In the genomic region with DNA sequence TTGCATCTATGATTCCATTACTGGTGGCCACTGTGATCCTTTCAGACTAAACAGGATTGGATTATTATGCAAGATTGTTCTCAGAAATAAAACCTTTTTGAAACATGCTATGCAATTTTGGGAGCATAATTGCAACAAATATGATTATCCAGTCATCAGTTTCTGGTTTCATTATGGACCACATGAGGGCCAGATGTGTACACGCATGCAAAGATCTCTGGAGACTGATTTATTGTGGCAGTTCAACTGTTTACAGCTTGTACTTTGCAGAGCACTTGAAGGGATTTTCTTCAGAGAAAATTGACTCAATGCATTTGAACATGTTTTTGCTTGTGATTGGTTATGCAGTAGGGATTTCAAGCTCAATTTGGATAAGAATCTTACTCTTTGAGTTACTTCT, we compare ENCODE assay signal across 31 cellular contexts. TPM values are rescaled to one million over a fixed set of nuclear protein-coding genes. Genes with fewer than 3 reads are reported as not detected.
"Had no signal": no experiment of that assay in that cellular context is flagged by ENCODE, and none has a peak within 500 bp of the region (broad histone marks: within the 10 kb centered on the region; RNA-seq: fewer than 3 reads in every experiment).

No MANE protein-coding gene starts in this region.

- H3K36me3 ChIP-seq: brain microvascular endothelial cell, cardiac muscle cell had no signal

- H3K27me3 ChIP-seq: brain microvascular endothelial cell, cardiac muscle cell had no signal

- H3K27ac Mint-ChIP-seq: activated B cell treated with CpG ODN at 0.5 μM for 24 hours; activated CD4-positive, alpha-beta T cell treated with anti-CD3 and anti-CD28 coated beads, Interleukin-2, amount 10 ng/mL, durations not matched to agents 24 days and 14 days; activated CD8-positive, alpha-beta memory T cell treated with anti-CD3 and anti-CD28 coated beads, Interleukin-2, amount 10 ng/mL, durations not matched to agents 7 days and 5 days; activated naive CD4-positive, alpha-beta T cell treated with anti-CD3 and anti-CD28 coated beads for 36 hours; activated naive CD8-positive, alpha-beta T cell; activated T-cell treated with anti-CD3 and anti-CD28 coated beads, Interleukin-2, amount 50 U/mL, for 24 hours; activated T-helper 17 cell treated with anti-CD3 and anti-CD28 coated beads, Interleukin-2, amount 50 U/mL, for 72 hours; T-cell had no signal

- ATAC-seq: activated CD8-positive, alpha-beta memory T cell treated with anti-CD3 and anti-CD28 coated beads, Interleukin-2, amount 10 ng/mL, durations not matched to agents 7 days and 5 days; activated T-helper 17 cell treated with anti-CD3 and anti-CD28 coated beads, Interleukin-2, amount 50 U/mL, for 72 hours; Panc1; Right ventricle myocardium inferior; T-cell had no signal

- H3K4me3 Mint-ChIP-seq: activated B cell treated with CpG ODN at 0.5 μM for 24 hours; activated CD4-positive, alpha-beta T cell treated with anti-CD3 and anti-CD28 coated beads, Interleukin-2, amount 10 ng/mL, durations not matched to agents 24 days and 14 days; activated CD8-positive, alpha-beta memory T cell treated with anti-CD3 and anti-CD28 coated beads, Interleukin-2, amount 10 ng/mL, durations not matched to agents 7 days and 5 days; activated naive CD4-positive, alpha-beta T cell treated with anti-CD3 and anti-CD28 coated beads for 36 hours; activated naive CD8-positive, alpha-beta T cell; activated T-cell treated with anti-CD3 and anti-CD28 coated beads, Interleukin-2, amount 50 U/mL, for 24 hours; activated T-helper 17 cell treated with anti-CD3 and anti-CD28 coated beads, Interleukin-2, amount 50 U/mL, for 72 hours; T-cell had no signal

- H3K36me3 Mint-ChIP-seq: activated CD8-positive, alpha-beta memory T cell treated with anti-CD3 and anti-CD28 coated beads, Interleukin-2, amount 10 ng/mL, durations not matched to agents 7 days and 5 days; activated naive CD8-positive, alpha-beta T cell; T-cell had no signal

- H3K9me3 Mint-ChIP-seq: activated B cell treated with CpG ODN at 0.5 μM for 24 hours; activated CD4-positive, alpha-beta T cell treated with anti-CD3 and anti-CD28 coated beads, Interleukin-2, amount 10 ng/mL, durations not matched to agents 24 days and 14 days; activated naive CD4-positive, alpha-beta T cell treated with anti-CD3 and anti-CD28 coated beads for 36 hours; activated T-cell treated with anti-CD3 and anti-CD28 coated beads, Interleukin-2, amount 50 U/mL, for 24 hours; activated T-helper 17 cell treated with anti-CD3 and anti-CD28 coated beads, Interleukin-2, amount 50 U/mL, for 72 hours; T-cell had no signal

- H3K4me3 ChIP-seq: cardiac muscle cell, SK-N-MC had no signal

- H3K4me1 Mint-ChIP-seq: activated B cell treated with CpG ODN at 0.5 μM for 24 hours; activated CD4-positive, alpha-beta T cell treated with anti-CD3 and anti-CD28 coated beads, Interleukin-2, amount 10 ng/mL, durations not matched to agents 24 days and 14 days; activated CD8-positive, alpha-beta memory T cell treated with anti-CD3 and anti-CD28 coated beads, Interleukin-2, amount 10 ng/mL, durations not matched to agents 7 days and 5 days; activated T-helper 17 cell treated with anti-CD3 and anti-CD28 coated beads, Interleukin-2, amount 50 U/mL, for 72 hours; T-cell had no signal

- H3K27me3 Mint-ChIP-seq: activated B cell treated with CpG ODN at 0.5 μM for 24 hours; activated CD4-positive, alpha-beta T cell treated with anti-CD3 and anti-CD28 coated beads, Interleukin-2, amount 10 ng/mL, durations not matched to agents 24 days and 14 days; activated CD8-positive, alpha-beta memory T cell treated with anti-CD3 and anti-CD28 coated beads, Interleukin-2, amount 10 ng/mL, durations not matched to agents 7 days and 5 days; activated naive CD8-positive, alpha-beta T cell; activated T-cell treated with anti-CD3 and anti-CD28 coated beads, Interleukin-2, amount 50 U/mL, for 24 hours; activated T-helper 17 cell treated with anti-CD3 and anti-CD28 coated beads, Interleukin-2, amount 50 U/mL, for 72 hours; T-cell had no signal

- DNase-seq: activated B cell treated with CpG ODN at 0.5 μM for 24 hours; activated CD4-positive, alpha-beta T cell treated with anti-CD3 and anti-CD28 coated beads for 1 hour; activated CD4-positive, alpha-beta T cell treated with anti-CD3 and anti-CD28 coated beads, Interleukin-2, amount 10 ng/mL, durations not matched to agents 24 days and 14 days; activated CD4-positive, alpha-beta T cell treated with anti-CD3 and anti-CD28 coated beads, Interleukin-2, amount 50 U/mL, for 48 hours; activated CD8-positive, alpha-beta memory T cell treated with anti-CD3 and anti-CD28 coated beads, Interleukin-2, amount 10 ng/mL, durations not matched to agents 7 days and 5 days; activated gamma-delta T cell; activated naive CD4-positive, alpha-beta T cell treated with anti-CD3 and anti-CD28 coated beads for 36 hours; activated T-cell treated with anti-CD3 and anti-CD28 coated beads, Interleukin-2, amount 50 U/mL, for 24 hours; brain microvascular endothelial cell; KG1; MV-4-11; NCI-H1092 treated with DMSO at 0.1 percent for 48 hours; NCI-H1436; NCI-H187 treated with DMSO at 0.1 percent for 48 hours; NCI-H2081 treated with DMSO at 0.1 percent for 48 hours; NCI-H446; NCI-H526; NCI-H82; NK-92 treated with Interleukin-12 subunit alpha and Interleukin-12 subunit beta, amount 100 ng/mL, for 24 hours; OCI-M1; RPMI8226; T-cell; T-helper 2 cell; T1000 had no signal

- H3K27ac ChIP-seq: brain microvascular endothelial cell, cardiac muscle cell, SK-N-MC had no signal

RNA-seq across cellular contexts. Expression of a gene that starts 31.0 kb away (rescaled TPM):
- total RNA-seq: activated B cell treated with CpG ODN at 0.5 μM for 24 hours; activated CD4-positive, alpha-beta T cell treated with anti-CD3 and anti-CD28 coated beads, Interleukin-2, amount 10 ng/mL, durations not matched to agents 24 days and 14 days; activated CD8-positive, alpha-beta memory T cell treated with anti-CD3 and anti-CD28 coated beads, Interleukin-2, amount 10 ng/mL, durations not matched to agents 7 days and 5 days; activated naive CD4-positive, alpha-beta T cell treated with anti-CD3 and anti-CD28 coated beads for 36 hours; activated T-helper 17 cell treated with anti-CD3 and anti-CD28 coated beads, Interleukin-2, amount 50 U/mL, for 72 hours; cardiac muscle cell; MCF 10A; Right ventricle myocardium inferior; T-cell had no signal
